Comparison of ENCODE assay signal across 1 cellular context in genomic region chr1:235063068-235063765, GRCh38.
TF ChIP-seq lines count a peak whose summit lies in the region.

No MANE protein-coding gene starts in this region.

TF ChIP-seq in HepG2, 621 proteins besides CTCF, POLR2A, EP300 and RAD21 (continued from another document and continues in another):
- TF ChIP-seq, protein P1, sequence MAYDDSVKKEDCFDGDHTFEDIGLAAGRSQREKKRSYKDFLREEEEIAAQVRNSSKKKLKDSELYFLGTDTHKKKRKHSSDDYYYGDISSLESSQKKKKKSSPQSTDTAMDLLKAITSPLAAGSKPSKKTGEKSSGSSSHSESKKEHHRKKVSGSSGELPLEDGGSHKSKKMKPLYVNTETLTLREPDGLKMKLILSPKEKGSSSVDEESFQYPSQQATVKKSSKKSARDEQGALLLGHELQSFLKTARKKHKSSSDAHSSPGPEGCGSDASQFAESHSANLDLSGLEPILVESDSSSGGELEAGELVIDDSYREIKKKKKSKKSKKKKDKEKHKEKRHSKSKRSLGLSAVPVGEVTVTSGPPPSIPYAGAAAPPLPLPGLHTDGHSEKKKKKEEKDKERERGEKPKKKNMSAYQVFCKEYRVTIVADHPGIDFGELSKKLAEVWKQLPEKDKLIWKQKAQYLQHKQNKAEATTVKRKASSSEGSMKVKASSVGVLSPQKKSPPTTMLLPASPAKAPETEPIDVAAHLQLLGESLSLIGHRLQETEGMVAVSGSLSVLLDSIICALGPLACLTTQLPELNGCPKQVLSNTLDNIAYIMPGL (CRISPR knock-in tag; IDR thresholded peaks at IDR 0.05; ENCODE audit: borderline replicate concordance in 1 of 2, low read depth in 1 of 2), result no peak
- TF ChIP-seq KLF16 (CRISPR knock-in tag; IDR thresholded peaks at IDR 0.05) (no peak), MED1 (CRISPR knock-in tag; IDR thresholded peaks at IDR 0.05) (no peak), SIX4 (CRISPR knock-in tag; IDR thresholded peaks at IDR 0.05) (no peak), ZNF703 (CRISPR knock-in tag; IDR thresholded peaks at IDR 0.05; ENCODE audit: borderline replicate concordance) (no peak), ZNF18 (CRISPR knock-in tag; IDR thresholded peaks at IDR 0.05; ENCODE audit: insufficient replicate concordance) (no peak), ZNF792 (CRISPR knock-in tag; IDR thresholded peaks at IDR 0.05) (peak; percentile 0; the same call in 1 of the 2 replicates), HOXA3 (CRISPR knock-in tag; IDR thresholded peaks at IDR 0.05) (no peak), CREBL2 (CRISPR knock-in tag; IDR thresholded peaks at IDR 0.05; ENCODE audit: borderline replicate concordance) (no peak), HIC2 (CRISPR knock-in tag; IDR thresholded peaks at IDR 0.05; ENCODE audit: low read depth) (no peak), ZNF460 (CRISPR knock-in tag; IDR thresholded peaks at IDR 0.05; ENCODE audit: borderline replicate concordance) (no peak), TARDBP (CRISPR knock-in tag; IDR thresholded peaks at IDR 0.05) (no peak), ZNF513 (CRISPR knock-in tag; conservative IDR thresholded peaks at IDR 0.05) (no peak), BRD4 (CRISPR knock-in tag; IDR thresholded peaks at IDR 0.05) (no peak), MBD4 (IDR thresholded peaks at IDR 0.05; ENCODE audit: borderline replicate concordance, low read length) (no peak), WIZ (CRISPR knock-in tag; IDR thresholded peaks at IDR 0.05) (no peak), CREM (IDR thresholded peaks at IDR 0.05) (no peak), CREM (CRISPR knock-in tag; IDR thresholded peaks at IDR 0.05) (no peak), HOXA9 (CRISPR knock-in tag; IDR thresholded peaks at IDR 0.05; ENCODE audit: borderline replicate concordance) (no peak), ZNF704 (CRISPR knock-in tag; IDR thresholded peaks at IDR 0.05; ENCODE audit: borderline replicate concordance) (no peak), ZNF580 (CRISPR knock-in tag; IDR thresholded peaks at IDR 0.05; ENCODE audit: borderline replicate concordance, low read depth) (no peak), ZBTB3 (CRISPR knock-in tag; IDR thresholded peaks at IDR 0.05; ENCODE audit: borderline replicate concordance, low read depth) (no peak), ZNF841 (CRISPR knock-in tag; IDR thresholded peaks at IDR 0.05; ENCODE audit: borderline replicate concordance) (no peak), ZNF639 (CRISPR knock-in tag; conservative IDR thresholded peaks at IDR 0.05) (no peak), ZNF710 (CRISPR knock-in tag; IDR thresholded peaks at IDR 0.05; ENCODE audit: borderline replicate concordance) (no peak), ZNF337 (CRISPR knock-in tag; IDR thresholded peaks at IDR 0.05; ENCODE audit: borderline replicate concordance, low read depth) (no peak), PHF8 (CRISPR knock-in tag; IDR thresholded peaks at IDR 0.05) (no peak), ZNF441 (CRISPR knock-in tag; IDR thresholded peaks at IDR 0.05; ENCODE audit: borderline replicate concordance) (no peak), ZFYVE20 (CRISPR knock-in tag; IDR thresholded peaks at IDR 0.05; ENCODE audit: borderline replicate concordance, low read depth) (no peak), ETV6 (CRISPR knock-in tag; conservative IDR thresholded peaks at IDR 0.05) (no peak), ONECUT2 (CRISPR knock-in tag; IDR thresholded peaks at IDR 0.05) (no peak), KDM4B (CRISPR knock-in tag; IDR thresholded peaks at IDR 0.05) (no peak), RXRB (CRISPR knock-in tag; IDR thresholded peaks at IDR 0.05; ENCODE audit: borderline replicate concordance) (no peak), ZBTB7A (CRISPR knock-in tag; IDR thresholded peaks at IDR 0.05) (0 out of 2 replicates have a peak, but pooled peaks have one; percentile 11), GFI1 (CRISPR knock-in tag; IDR thresholded peaks at IDR 0.05; ENCODE audit: borderline replicate concordance) (no peak), PLRG1 (conservative IDR thresholded peaks at IDR 0.05) (no peak), FOXA1 (IDR thresholded peaks at IDR 0.05) (no peak), FOXA1 (CRISPR knock-in tag; IDR thresholded peaks at IDR 0.05) (no peak), SP5 (CRISPR knock-in tag; IDR thresholded peaks at IDR 0.05; ENCODE audit: borderline replicate concordance, low read depth) (no peak), FOXC1 (CRISPR knock-in tag; IDR thresholded peaks at IDR 0.05; ENCODE audit: borderline replicate concordance) (peak; percentile 7; the same call in 1 of the 2 replicates), KAT7 (CRISPR knock-in tag; IDR thresholded peaks at IDR 0.05; ENCODE audit: borderline replicate concordance) (no peak)
- TF ChIP-seq, protein P2, sequence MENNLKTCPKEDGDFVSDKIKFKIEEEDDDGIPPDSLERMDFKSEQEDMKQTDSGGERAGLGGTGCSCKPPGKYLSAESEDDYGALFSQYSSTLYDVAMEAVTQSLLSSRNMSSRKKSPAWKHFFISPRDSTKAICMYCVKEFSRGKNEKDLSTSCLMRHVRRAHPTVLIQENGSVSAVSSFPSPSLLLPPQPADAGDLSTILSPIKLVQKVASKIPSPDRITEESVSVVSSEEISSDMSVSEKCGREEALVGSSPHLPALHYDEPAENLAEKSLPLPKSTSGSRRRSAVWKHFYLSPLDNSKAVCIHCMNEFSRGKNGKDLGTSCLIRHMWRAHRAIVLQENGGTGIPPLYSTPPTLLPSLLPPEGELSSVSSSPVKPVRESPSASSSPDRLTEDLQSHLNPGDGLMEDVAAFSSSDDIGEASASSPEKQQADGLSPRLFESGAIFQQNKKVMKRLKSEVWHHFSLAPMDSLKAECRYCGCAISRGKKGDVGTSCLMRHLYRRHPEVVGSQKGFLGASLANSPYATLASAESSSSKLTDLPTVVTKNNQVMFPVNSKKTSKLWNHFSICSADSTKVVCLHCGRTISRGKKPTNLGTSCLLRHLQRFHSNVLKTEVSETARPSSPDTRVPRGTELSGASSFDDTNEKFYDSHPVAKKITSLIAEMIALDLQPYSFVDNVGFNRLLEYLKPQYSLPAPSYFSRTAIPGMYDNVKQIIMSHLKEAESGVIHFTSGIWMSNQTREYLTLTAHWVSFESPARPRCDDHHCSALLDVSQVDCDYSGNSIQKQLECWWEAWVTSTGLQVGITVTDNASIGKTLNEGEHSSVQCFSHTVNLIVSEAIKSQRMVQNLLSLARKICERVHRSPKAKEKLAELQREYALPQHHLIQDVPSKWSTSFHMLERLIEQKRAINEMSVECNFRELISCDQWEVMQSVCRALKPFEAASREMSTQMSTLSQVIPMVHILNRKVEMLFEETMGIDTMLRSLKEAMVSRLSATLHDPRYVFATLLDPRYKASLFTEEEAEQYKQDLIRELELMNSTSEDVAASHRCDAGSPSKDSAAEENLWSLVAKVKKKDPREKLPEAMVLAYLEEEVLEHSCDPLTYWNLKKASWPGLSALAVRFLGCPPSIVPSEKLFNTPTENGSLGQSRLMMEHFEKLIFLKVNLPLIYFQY (CRISPR knock-in tag; IDR thresholded peaks at IDR 0.05; ENCODE audit: borderline replicate concordance), result no peak
- TF ChIP-seq, protein P3, sequence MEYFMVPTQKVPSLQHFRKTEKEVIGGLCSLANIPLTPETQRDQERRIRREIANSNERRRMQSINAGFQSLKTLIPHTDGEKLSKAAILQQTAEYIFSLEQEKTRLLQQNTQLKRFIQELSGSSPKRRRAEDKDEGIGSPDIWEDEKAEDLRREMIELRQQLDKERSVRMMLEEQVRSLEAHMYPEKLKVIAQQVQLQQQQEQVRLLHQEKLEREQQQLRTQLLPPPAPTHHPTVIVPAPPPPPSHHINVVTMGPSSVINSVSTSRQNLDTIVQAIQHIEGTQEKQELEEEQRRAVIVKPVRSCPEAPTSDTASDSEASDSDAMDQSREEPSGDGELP (IDR thresholded peaks at IDR 0.05; ENCODE audit: borderline replicate concordance, low read depth), result no peak
- TF ChIP-seq, protein P4, sequence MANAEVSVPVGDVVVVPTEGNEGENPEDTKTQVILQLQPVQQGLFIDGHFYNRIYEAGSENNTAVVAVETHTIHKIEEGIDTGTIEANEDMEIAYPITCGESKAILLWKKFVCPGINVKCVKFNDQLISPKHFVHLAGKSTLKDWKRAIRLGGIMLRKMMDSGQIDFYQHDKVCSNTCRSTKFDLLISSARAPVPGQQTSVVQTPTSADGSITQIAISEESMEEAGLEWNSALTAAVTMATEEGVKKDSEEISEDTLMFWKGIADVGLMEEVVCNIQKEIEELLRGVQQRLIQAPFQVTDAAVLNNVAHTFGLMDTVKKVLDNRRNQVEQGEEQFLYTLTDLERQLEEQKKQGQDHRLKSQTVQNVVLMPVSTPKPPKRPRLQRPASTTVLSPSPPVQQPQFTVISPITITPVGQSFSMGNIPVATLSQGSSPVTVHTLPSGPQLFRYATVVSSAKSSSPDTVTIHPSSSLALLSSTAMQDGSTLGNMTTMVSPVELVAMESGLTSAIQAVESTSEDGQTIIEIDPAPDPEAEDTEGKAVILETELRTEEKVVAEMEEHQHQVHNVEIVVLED (CRISPR knock-in tag; IDR thresholded peaks at IDR 0.05; ENCODE audit: borderline replicate concordance), result no peak
